In genomic region chr5:86493777-86494176, GRCh38 we compare ENCODE assay signal across 28 cellular contexts.
"Had no signal": no experiment of that assay in that cellular context is flagged by ENCODE, and none has a peak within 500 bp of the region (broad histone marks: within the 10 kb centered on the region; RNA-seq: fewer than 3 reads in every experiment).

No MANE protein-coding gene starts in this region.

- DNase-seq: natural killer cell; occipital lobe; ovary; posterior cingulate gyrus; psoas muscle; right cardiac atrium; stimulated activated CD4-positive, alpha-beta T cell treated with anti-CD3 and anti-CD28 coated beads, Interleukin-15, amount 100 ng/mL, for 24 hours; stimulated activated CD4-positive, alpha-beta T cell treated with anti-CD3 and anti-CD28 coated beads, Interleukin-2, amount 100 ng/mL, for 24 hours; stimulated activated CD4-positive, alpha-beta T cell treated with anti-CD3 and anti-CD28 coated beads, Interleukin-2, amount 100 ng/mL, for 48 hours; stimulated activated CD4-positive, alpha-beta T cell treated with anti-CD3 and anti-CD28 coated beads, Interleukin-4, amount 100 ng/mL, for 24 hours; stimulated activated naive B cell treated with anti-CD40 and anti-IgM and Interleukin-4, amounts not matched to agents 10 μg/mL and 1 μg/mL and 100 μg/mL, for 72 hours; stimulated activated naive CD4-positive, alpha-beta T cell treated with Interleukin-2 at 50 U/mL for 16 hours; stomach; thyroid gland; trophoblast cell; upper lobe of left lung had no signal

- H3K9ac ChIP-seq: neural progenitor cell, parathyroid adenoma had no signal

- H3K4me1 Mint-ChIP-seq: natural killer cell; nephron; neural progenitor cell; stimulated activated effector memory CD8-positive, alpha-beta T cell treated with anti-CD3 and anti-CD28 coated beads, Interleukin-12 subunit alpha, Interleukin-12 subunit beta, amount 100 ng/mL, for 72 hours; stimulated activated naive B cell treated with anti-CD40 and anti-IgM and Interleukin-4, amounts not matched to agents 10 μg/mL and 1 μg/mL and 100 μg/mL, for 72 hours had no signal

- H3K4me3 Mint-ChIP-seq: natural killer cell; nephron; neural progenitor cell; stimulated activated effector memory CD8-positive, alpha-beta T cell treated with anti-CD3 and anti-CD28 coated beads, Interleukin-12 subunit alpha, Interleukin-12 subunit beta, amount 100 ng/mL, for 72 hours; stimulated activated naive B cell treated with anti-CD40 and anti-IgM and Interleukin-4, amounts not matched to agents 10 μg/mL and 1 μg/mL and 100 μg/mL, for 72 hours; stimulated activated naive CD8-positive, alpha-beta T cell treated with anti-CD3 and anti-CD28 coated beads, Interleukin-15, Interleukin-2, amounts not matched to agents 100 ng/mL and 50 ng/mL, for 24 hours had no signal

- H3K27ac ChIP-seq: neural progenitor cell, ovary, parathyroid adenoma, psoas muscle, skin epidermis, stomach, thoracic aorta, thyroid gland, tibial nerve, upper lobe of left lung, vagina had no signal

- H3K27me3 Mint-ChIP-seq: progenitor cell of endocrine pancreas; stimulated activated naive B cell treated with anti-CD40 and anti-IgM and Interleukin-4, amounts not matched to agents 10 μg/mL and 1 μg/mL and 100 μg/mL, for 72 hours; stimulated activated naive CD8-positive, alpha-beta T cell treated with anti-CD3 and anti-CD28 coated beads, Interleukin-15, Interleukin-2, amounts not matched to agents 100 ng/mL and 50 ng/mL, for 24 hours had no signal

- H3K4me1 ChIP-seq: neural progenitor cell, parathyroid adenoma, psoas muscle, stomach, thyroid gland, upper lobe of left lung, vagina had no signal

- H3K9me3 Mint-ChIP-seq: nephron; neural progenitor cell; stimulated activated naive CD8-positive, alpha-beta T cell treated with anti-CD3 and anti-CD28 coated beads, Interleukin-15, Interleukin-2, amounts not matched to agents 100 ng/mL and 50 ng/mL, for 24 hours had no signal

- H3K36me3 ChIP-seq: neural progenitor cell, ovary, stomach, thoracic aorta, thyroid gland, tibial nerve, upper lobe of left lung, vagina had no signal

- H3K36me3 Mint-ChIP-seq: natural killer cell; neural progenitor cell; stimulated activated effector memory CD8-positive, alpha-beta T cell treated with anti-CD3 and anti-CD28 coated beads, Interleukin-12 subunit alpha, Interleukin-12 subunit beta, amount 100 ng/mL, for 72 hours; stimulated activated naive B cell treated with anti-CD40 and anti-IgM and Interleukin-4, amounts not matched to agents 10 μg/mL and 1 μg/mL and 100 μg/mL, for 72 hours had no signal

- H3K79me2 ChIP-seq: parathyroid adenoma had no signal

- H3K27me3 ChIP-seq: neural progenitor cell, ovary, stomach, thyroid gland, tibial nerve, upper lobe of left lung, vagina had no signal

- H3K4me3 ChIP-seq: neural progenitor cell, ovary, psoas muscle, skin epidermis, stomach, thoracic aorta, thyroid gland, tibial nerve, upper lobe of left lung, vagina had no signal

- H3K27ac Mint-ChIP-seq: natural killer cell; nephron; neural progenitor cell; progenitor cell of endocrine pancreas; stimulated activated effector memory CD8-positive, alpha-beta T cell treated with anti-CD3 and anti-CD28 coated beads, Interleukin-12 subunit alpha, Interleukin-12 subunit beta, amount 100 ng/mL, for 72 hours; stimulated activated naive B cell treated with anti-CD40 and anti-IgM and Interleukin-4, amounts not matched to agents 10 μg/mL and 1 μg/mL and 100 μg/mL, for 72 hours; stimulated activated naive CD8-positive, alpha-beta T cell treated with anti-CD3 and anti-CD28 coated beads, Interleukin-15, Interleukin-2, amounts not matched to agents 100 ng/mL and 50 ng/mL, for 24 hours had no signal

- H2AFZ ChIP-seq: neural progenitor cell, parathyroid adenoma had no signal

- H3K4me2 ChIP-seq: neural progenitor cell had no signal

- FAIRE-seq: urothelium cell line had no signal

- ATAC-seq: natural killer cell; psoas muscle; right cardiac atrium; sciatic nerve; stimulated activated effector memory CD8-positive, alpha-beta T cell treated with anti-CD3 and anti-CD28 coated beads, Interleukin-12 subunit alpha, Interleukin-12 subunit beta, amount 100 ng/mL, for 72 hours; stimulated activated naive B cell treated with anti-CD40 and anti-IgM and Interleukin-4, amounts not matched to agents 10 μg/mL and 1 μg/mL and 100 μg/mL, for 72 hours had no signal

- H3K9me3 ChIP-seq: ovary, psoas muscle, stomach, thoracic aorta, thyroid gland, tibial nerve, upper lobe of left lung, vagina had no signal
